19 cellular contexts compared by ENCODE assay signal in the genomic region with DNA sequence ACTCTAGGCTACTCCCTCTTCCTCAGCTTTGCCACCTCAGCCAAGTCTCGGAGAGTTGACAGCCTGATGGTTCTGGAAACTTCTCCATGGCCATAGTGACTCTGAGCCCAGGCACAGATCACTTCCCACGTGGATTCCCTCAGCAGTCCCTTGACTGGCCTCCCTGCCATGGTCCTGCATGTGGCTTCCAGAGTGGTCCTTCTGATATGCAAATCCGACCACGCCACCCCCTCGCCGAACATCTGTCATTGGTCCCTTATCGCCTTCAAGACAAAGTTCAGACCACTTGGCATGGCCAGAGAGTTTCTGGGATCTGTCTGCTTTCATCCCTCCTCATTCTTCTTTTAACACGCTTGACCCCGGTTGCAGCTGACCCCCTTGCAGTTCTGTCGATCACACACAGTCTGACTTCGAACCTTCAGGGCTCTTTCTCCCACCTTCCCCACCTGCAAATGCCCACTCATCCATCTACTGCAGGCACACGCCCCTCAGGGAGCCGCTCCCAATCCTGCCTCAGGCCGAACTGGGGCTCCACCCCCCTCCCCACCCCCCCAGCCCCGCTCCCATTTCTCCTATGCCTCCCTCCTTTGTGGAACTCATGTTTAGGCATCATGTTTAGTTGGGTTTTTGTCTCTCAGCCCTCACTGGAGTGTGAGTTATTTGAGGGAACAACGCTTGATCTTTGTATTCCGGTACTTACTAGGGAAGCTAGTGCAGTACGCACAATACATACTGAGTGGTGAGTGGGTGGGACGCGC. TPM values are rescaled to one million over a fixed set of nuclear protein-coding genes. Genes with fewer than 3 reads are reported as not detected.
DNase-seq lines count a peak whose midpoint lies in the region; ATAC-seq, FAIRE-seq and TF ChIP-seq lines count a peak whose summit lies in the region.
"Had no signal": no experiment of that assay in that cellular context is flagged by ENCODE, and none has a peak within 500 bp of the region (broad histone marks: within the 10 kb centered on the region; RNA-seq: fewer than 3 reads in every experiment).

No MANE protein-coding gene starts in this region.

- peaks cover 5% of the 10 kb centered on the region for H3K4me1 Mint-ChIP-seq in neural progenitor cell
- H3K4me1 Mint-ChIP-seq in stimulated activated memory B cell treated with anti-CD40 and anti-IgM and Interleukin-4, amounts not matched to agents 10 μg/mL and 1 μg/mL and 100 μg/mL, for 72 hours: peaks cover 18% of the 10 kb centered on the region

- POLR2A ChIA-PET in K562 (lab: Yijun Ruan, JAX): interaction anchor here (0.7 to 1.0 kb wide), 2 partner anchors 163 to 337 kb away, joined by 3 read pairs; no protein-coding TSS in a partner anchor

- in situ Hi-C loops in K562 (cut with MboI): no loop called here

- H3K4me3 ChIP-seq in H7 (ENCODE audit: insufficient read depth, low read depth, low read length) (no peak overlapping the region), K562 (no peak overlapping the region), neural progenitor cell (no peak overlapping the region)
- H3K4me3 ChIP-seq: A549, GM23338, HAP-1 had no signal

- peaks cover 4% of the 10 kb centered on the region for H3K36me3 Mint-ChIP-seq in neural progenitor cell
- H3K36me3 Mint-ChIP-seq in stimulated activated memory B cell treated with anti-CD40 and anti-IgM and Interleukin-4, amounts not matched to agents 10 μg/mL and 1 μg/mL and 100 μg/mL, for 72 hours: peaks cover 23% of the 10 kb centered on the region

- H3K27me3 Mint-ChIP-seq in neural progenitor cell (ENCODE audit: insufficient read depth, low read depth): peaks cover 7% of the 10 kb centered on the region
- peaks cover 8% of the 10 kb centered on the region for H3K27me3 Mint-ChIP-seq in stimulated activated memory B cell treated with anti-CD40 and anti-IgM and Interleukin-4, amounts not matched to agents 10 μg/mL and 1 μg/mL and 100 μg/mL, for 72 hours

- peak overlapping the region; percentile 36 for H3K4me3 Mint-ChIP-seq in neural progenitor cell
- no peak overlapping the region for H3K4me3 Mint-ChIP-seq in stimulated activated memory B cell treated with anti-CD40 and anti-IgM and Interleukin-4, amounts not matched to agents 10 μg/mL and 1 μg/mL and 100 μg/mL, for 72 hours
- H3K4me3 Mint-ChIP-seq: CD14-positive monocyte; CD8-positive, alpha-beta T cell; GM23338 had no signal

- H3K27ac Mint-ChIP-seq in neural progenitor cell: no peak overlapping the region
- H3K27ac Mint-ChIP-seq in stimulated activated memory B cell treated with anti-CD40 and anti-IgM and Interleukin-4, amounts not matched to agents 10 μg/mL and 1 μg/mL and 100 μg/mL, for 72 hours: no peak overlapping the region
- H3K27ac Mint-ChIP-seq: CD14-positive monocyte; CD8-positive, alpha-beta T cell; GM23338 had no signal

- no peak for TF ChIP-seq POLR2A in K562 (conservative IDR thresholded peaks at IDR 0.05)

- BruUV-seq in K562 (replicated peaks; lab: Mats Ljungman, UMichigan): no TSS peak

- no peak overlapping the region for H2AFZ ChIP-seq in K562 (ENCODE audit: low read depth, low read length)
- no peak overlapping the region for H2AFZ ChIP-seq in neural progenitor cell (replicated peaks)
- H2AFZ ChIP-seq: GM23338 had no signal

- H3K4me1 ChIP-seq in K562 (replicated peaks in 1 of 2; ENCODE audit: control insufficient read depth in 2 of 2, insufficient read depth in 2 of 2, low read length in 2 of 2) (peaks cover 3 to 24% of the 10 kb centered on the region in 2 experiments; a peak in 3 of 5 replicates), neural progenitor cell (peaks cover 6% of the 10 kb centered on the region)
- H3K4me1 ChIP-seq: A549, BE2C, HAP-1 had no signal

- no peak overlapping the region for H3K27ac ChIP-seq in K562 (ENCODE audit: extremely low read depth, low read depth, low read length)
- no peak overlapping the region for H3K27ac ChIP-seq in neural progenitor cell
- no peak overlapping the region for H3K27ac ChIP-seq in caudate nucleus (ENCODE audit: low read depth, low read length)
- H3K27ac ChIP-seq: A549 had no signal

- no peaks in the 10 kb centered on the region for H3K9me1 ChIP-seq in K562 (ENCODE audit: control insufficient read depth, insufficient read depth, low read length)

- H3K4me2 ChIP-seq in K562 (ENCODE audit: insufficient read depth, low read length) (no peak overlapping the region), neural progenitor cell (no peak overlapping the region)
- H3K4me2 ChIP-seq: A549, GM23338 had no signal

- H3K9me3 Mint-ChIP-seq in neural progenitor cell: no peaks in the 10 kb centered on the region
- H3K9me3 Mint-ChIP-seq in stimulated activated memory B cell treated with anti-CD40 and anti-IgM and Interleukin-4, amounts not matched to agents 10 μg/mL and 1 μg/mL and 100 μg/mL, for 72 hours: peaks cover 2% of the 10 kb centered on the region
- H3K9me3 Mint-ChIP-seq: GM23338 had no signal

- peaks cover 3% of the 10 kb centered on the region for H3F3A ChIP-seq in neural progenitor cell (ENCODE audit: low read depth)

- no peak for FAIRE-seq in K562 (lab: Jason Lieb, UNC)
- FAIRE-seq: A549, D721Med, G401.6, GM12891 had no signal

- no peaks in the 10 kb centered on the region for H4K20me1 ChIP-seq in K562 (replicated peaks; ENCODE audit: control insufficient read depth, insufficient read depth, low read length)
- no peaks in the 10 kb centered on the region for H4K20me1 ChIP-seq in neural progenitor cell (ENCODE audit: low read depth)

- no peak for TF ChIP-seq RAD21 in K562 (CRISPR knock-in tag; conservative IDR thresholded peaks at IDR 0.05 in 1 of 2, IDR thresholded peaks at IDR 0.05 in 1 of 2)

- no peak for TF ChIP-seq CTCF in K562 (IDR thresholded peaks at IDR 0.05 in 2 of 3, conservative IDR thresholded peaks at IDR 0.05 in 1 of 3; ENCODE audit: insufficient read depth in 2 of 3, low read depth in 1 of 3, low read length in 3 of 3)
- TF ChIP-seq CTCF in neural progenitor cell (IDR thresholded peaks at IDR 0.05): no peak

- H3K79me2 ChIP-seq in K562 (ENCODE audit: control insufficient read depth, insufficient read depth, low read length): no peaks in the 10 kb centered on the region
- H3K79me2 ChIP-seq in neural progenitor cell (ENCODE audit: low read depth): no peaks in the 10 kb centered on the region

- no peaks in the 10 kb centered on the region; the same call in 1 of the 2 replicates for H3K9me3 ChIP-seq in K562 (replicated peaks; ENCODE audit: control insufficient read depth, insufficient read depth, low read depth, low read length)
- H3K9me3 ChIP-seq in neural progenitor cell (ENCODE audit: low read depth): no peaks in the 10 kb centered on the region
- H3K9me3 ChIP-seq: BE2C had no signal

- TF ChIP-seq EP300 in K562 (IDR thresholded peaks at IDR 0.05; ENCODE audit: low read length): no peak

- DNase-seq in H7: peak; percentile 79
- peak in 1 of 4 experiments; percentile 38 for DNase-seq in K562 (ENCODE audit: extremely low read depth in 1 of 4, low spot score in 3 of 4)
- DNase-seq in neural progenitor cell (ENCODE audit: low spot score): no peak
- DNase-seq in caudate nucleus (lab: John Stamatoyannopoulos, UW): no peak
- DNase-seq in stimulated activated CD4-positive, alpha-beta T cell treated with anti-CD3 and anti-CD28 coated beads, Interleukin-2, amount 100 ng/mL, for 24 hours: no peak
- DNase-seq: BE2C; CD8-positive, alpha-beta T cell; COR-L47; DMS153; DMS79 treated with DMSO at 0.1 percent for 48 hours; EL had no signal

- no peak for ATAC-seq in K562
- ATAC-seq in stimulated activated memory B cell treated with anti-CD40 and anti-IgM and Interleukin-4, amounts not matched to agents 10 μg/mL and 1 μg/mL and 100 μg/mL, for 72 hours: peak; percentile 3
- ATAC-seq: A549; CD8-positive, alpha-beta T cell; GM23338 had no signal

- CTCF ChIA-PET in K562 (lab: Yijun Ruan, JAX; ENCODE audit: low intra/inter-chr PET ratio): no interaction called here

- H3K27me3 ChIP-seq in H7 (ENCODE audit: control insufficient read depth, insufficient read depth, low read length) (peaks cover 1% of the 10 kb centered on the region; the same call in 1 of the 2 replicates), K562 (ENCODE audit: control insufficient read depth in 2 of 2, insufficient read depth in 2 of 2, low read length in 2 of 2) (peaks cover 3 to 4% of the 10 kb centered on the region in 2 experiments; a peak in 1 of 5 replicates), neural progenitor cell (no peaks in the 10 kb centered on the region)
- H3K27me3 ChIP-seq: BE2C had no signal

- H3K9ac ChIP-seq in K562 (ENCODE audit: insufficient read depth in 1 of 2, low read depth in 2 of 2, low read length in 2 of 2) (peak overlapping the region in 1 of 2 experiments; percentile 62; a peak in 1 of 4 replicates), neural progenitor cell (no peak overlapping the region)

- H3K36me3 ChIP-seq in H7 (replicated peaks; ENCODE audit: control insufficient read depth, insufficient read depth, low read length) (no peaks in the 10 kb centered on the region), K562 (ENCODE audit: control insufficient read depth, insufficient read depth, low read length) (no peaks in the 10 kb centered on the region; the same call in 2 of the 3 replicates), neural progenitor cell (no peaks in the 10 kb centered on the region)
- H3K36me3 ChIP-seq: HAP-1 had no signal

- intact Hi-C loops in K562 (cut with micrococcal nuclease): no loop called here

- 52% methylated on average over 17 of the region's 20 CpGs for WGBS in K562 (ENCODE audit: insufficient coverage, low coverage, missing lambda C conversion rate)

TF ChIP-seq in K562, 482 proteins besides CTCF, POLR2A, EP300 and RAD21 (continues in another document):
- 0 out of 2 replicates have a peak, but pooled peaks have one; percentile 9 for TF ChIP-seq EGR1 (conservative IDR thresholded peaks at IDR 0.05)

RNA-seq across cellular contexts. Expression of gene KIAA1614, which starts 29.0 kb away (rescaled TPM):
- 1.1 and 3.4 TPM in 2 replicates for total RNA-seq in H7 (2014; rRNA removed; shearing (Covaris generic))
- total RNA-seq in K562 (2011; cell fraction: chromatin; rRNA removed; ENCODE audit: low replicate concordance): 0.35 and 0.56 TPM in 2 replicates
- total RNA-seq in K562 (2011; cell fraction: nucleolus; rRNA removed): 0.17 and 0.39 TPM in 2 replicates
- total RNA-seq in K562 (2011; cell fraction: nucleoplasm; rRNA removed): 0.15 and 0.37 TPM in 2 replicates
- total RNA-seq in K562 (2014; rRNA removed): 0.29 and 1.1 TPM in 2 replicates
- 0.03 and 0.04 TPM in 2 replicates for total RNA-seq in K562 (2014; rRNA removed; fragmentation: Illumina TruSeq; extraction: Trizol)
- 0.14 and 0.57 TPM in 2 replicates for total RNA-seq in K562 (2015; rRNA removed; fragmentation: Illumina TruSeq; extraction: Trizol)
- total RNA-seq in K562 (2021): 0.16 and 0.36 TPM in 2 replicates
- polyA plus RNA-seq in K562 (2011; rRNA removed): 0.01 and 0.11 TPM in 2 replicates
- polyA plus RNA-seq in K562 (2011; cell fraction: cytosol; rRNA removed): 0.01 and 0.03 TPM in 2 replicates
- 0.13 and 0.20 TPM in 2 replicates for polyA plus RNA-seq in K562 (2011; cell fraction: nucleus; rRNA removed)
- polyA plus RNA-seq in K562 (2012): 0.51 and 0.85 TPM in 2 replicates
- 0.07 and 0.15 TPM in 2 replicates for polyA plus RNA-seq in K562 (2014; fragmentation: Illumina TruSeq; extraction: Trizol)
- polyA plus RNA-seq in K562 (2014; fragmentation: Nextera tagmentation; extraction: Ambion mirVana): under 1 TPM in 1 of 2 experiments, not detected in 1; 0.18 TPM
- polyA plus RNA-seq in K562 (2014; rRNA removed): 0.17 and 0.36 TPM in 2 replicates
- polyA minus RNA-seq in K562 (2011; rRNA and poly(A)+ RNA removed): 0.04 and 0.06 TPM in 2 replicates
- polyA minus RNA-seq in K562 (2011; cell fraction: cytosol; rRNA and poly(A)+ RNA removed): not detected in 2 replicates
- 0.11 and 0.13 TPM in 2 replicates for polyA minus RNA-seq in K562 (2011; cell fraction: nucleus; rRNA and poly(A)+ RNA removed)
- total RNA-seq in neural progenitor cell (ENCODE audit: low replicate concordance): 0.56 and 3.8 TPM in 2 replicates
- polyA plus RNA-seq: CD14-positive monocyte had no signal
